ENCODE assay signal across 13 cellular contexts in genomic region chr12:27974735-27975221, GRCh38. TPM values are rescaled to one million over a fixed set of nuclear protein-coding genes. Genes with fewer than 3 reads are reported as not detected.
A peak's percentile ranks its signal among the peaks of the same experiment; 100 is the strongest.
DNase-seq lines count a peak whose midpoint lies in the region; ATAC-seq and TF ChIP-seq lines count a peak whose summit lies in the region.
"Had no signal": no experiment of that assay in that cellular context is flagged by ENCODE, and none has a peak within 500 bp of the region (broad histone marks: within the 10 kb centered on the region; RNA-seq: fewer than 3 reads in every experiment).

No MANE protein-coding gene starts in this region.

- H3K4me1 Mint-ChIP-seq in endothelial cell (ENCODE audit: unreplicated experiment) (peaks cover 23% of the 10 kb centered on the region), nephron progenitor cell (peaks cover 22% of the 10 kb centered on the region), T-cell (peaks cover 2 to 24% (median 20%) of the 10 kb centered on the region in 3 donors)
- H3K4me1 Mint-ChIP-seq in stimulated activated naive B cell treated with anti-CD40 and anti-IgM and Interleukin-4, amounts not matched to agents 10 μg/mL and 1 μg/mL and 100 μg/mL, for 72 hours: peaks cover 13 to 29% of the 10 kb centered on the region in 2 donors

- POLR2A ChIA-PET in A673 (lab: Charles Lee; ENCODE audit: low non-redundant PET): no interaction called here
- POLR2A ChIA-PET in T-cell (lab: Charles Lee): interaction anchor here in 1 of 2 donors (0.5 kb wide), 1 partner anchor 12 kb away, joined by 6 read pairs; no protein-coding TSS in a partner anchor

- H3K9me3 Mint-ChIP-seq in endothelial cell (ENCODE audit: unreplicated experiment): no peaks in the 10 kb centered on the region
- H3K9me3 Mint-ChIP-seq in nephron progenitor cell: no peaks in the 10 kb centered on the region
- no peaks in the 10 kb centered on the region for H3K9me3 Mint-ChIP-seq in stimulated activated naive B cell treated with anti-CD40 and anti-IgM and Interleukin-4, amounts not matched to agents 10 μg/mL and 1 μg/mL and 100 μg/mL, for 72 hours
- no peaks in the 10 kb centered on the region for H3K9me3 Mint-ChIP-seq in T-cell

- DNase-seq in A673 (ENCODE audit: low spot score): no peak
- DNase-seq in HFF-Myc (ENCODE audit: extremely low read depth, low read depth): no peak
- no peak for DNase-seq in endothelial cell (ENCODE audit: low spot score)
- DNase-seq in nephron progenitor cell: no peak
- no peak for DNase-seq in stimulated activated naive B cell treated with anti-CD40 and anti-IgM and Interleukin-4, amounts not matched to agents 10 μg/mL and 1 μg/mL and 100 μg/mL, for 72 hours
- no peak for DNase-seq in T-cell
- no peak for DNase-seq in gastrocnemius medialis
- no peak for DNase-seq in hippocampal formation (lab: John Stamatoyannopoulos, UW)
- DNase-seq: dorsolateral prefrontal cortex; NCI-H2029 treated with DMSO at 0.1 percent for 48 hours; stimulated activated CD4-positive, alpha-beta T cell treated with anti-CD3 and anti-CD28 coated beads, Interleukin-12 subunit alpha, Interleukin-12 subunit beta, amount 100 ng/mL, for 4 hours had no signal

- CTCF ChIA-PET in A673 (lab: Charles Lee) (no interaction called here), T-cell (lab: Charles Lee) (no interaction called here)

- H3K9me3 ChIP-seq in A673 (ENCODE audit: low read depth, low read length, poor library complexity, severe bottlenecking) (no peaks in the 10 kb centered on the region), gastrocnemius medialis (no peaks in the 10 kb centered on the region)

- intact Hi-C loops in A673 (cut with micrococcal nuclease; ENCODE audit: unreplicated experiment): no loop called here
- intact Hi-C loops in gastrocnemius medialis (cut with DNase I; ENCODE audit: low total_unique reads): no loop called here

- BruUV-seq in A673 (replicated peaks; lab: Mats Ljungman, UMichigan): no TSS peak

- no peak for TF ChIP-seq POLR2A in gastrocnemius medialis (IDR thresholded peaks at IDR 0.05)

- H3K36me3 Mint-ChIP-seq in endothelial cell (ENCODE audit: low read depth, unreplicated experiment) (no peaks in the 10 kb centered on the region), nephron progenitor cell (ENCODE audit: low read depth) (no peaks in the 10 kb centered on the region), T-cell (no peaks in the 10 kb centered on the region)
- peaks cover 0 to 2% of the 10 kb centered on the region in 2 donors for H3K36me3 Mint-ChIP-seq in stimulated activated naive B cell treated with anti-CD40 and anti-IgM and Interleukin-4, amounts not matched to agents 10 μg/mL and 1 μg/mL and 100 μg/mL, for 72 hours

- H3K27ac Mint-ChIP-seq in endothelial cell (ENCODE audit: unreplicated experiment) (no peak overlapping the region), nephron progenitor cell (no peak overlapping the region), T-cell (no peak overlapping the region)
- H3K27ac Mint-ChIP-seq in stimulated activated naive B cell treated with anti-CD40 and anti-IgM and Interleukin-4, amounts not matched to agents 10 μg/mL and 1 μg/mL and 100 μg/mL, for 72 hours: no peak overlapping the region

- H3K27ac ChIP-seq in A673 (ENCODE audit: low read depth, low read length, poor library complexity, severe bottlenecking) (no peak overlapping the region), gastrocnemius medialis (no peak overlapping the region)
- H3K27ac ChIP-seq: dorsolateral prefrontal cortex had no signal

- H3K27me3 Mint-ChIP-seq in endothelial cell (ENCODE audit: unreplicated experiment) (peaks cover 11% of the 10 kb centered on the region), nephron progenitor cell (ENCODE audit: low read depth, poor library complexity) (peaks cover 97% of the 10 kb centered on the region), T-cell (peaks cover 60 to 78% of the 10 kb centered on the region in 2 donors)
- peaks cover 70 to 84% of the 10 kb centered on the region in 2 donors for H3K27me3 Mint-ChIP-seq in stimulated activated naive B cell treated with anti-CD40 and anti-IgM and Interleukin-4, amounts not matched to agents 10 μg/mL and 1 μg/mL and 100 μg/mL, for 72 hours

- no peak for TF ChIP-seq CTCF in A673 (conservative IDR thresholded peaks at IDR 0.05; ENCODE audit: low read depth, low read length)
- TF ChIP-seq CTCF in HFF-Myc (IDR thresholded peaks at IDR 0.05; ENCODE audit: low read depth, low read length, missing control alignments): no peak
- no peak for TF ChIP-seq CTCF in endothelial cell (IDR thresholded peaks at IDR 0.05; ENCODE audit: unreplicated experiment)
- TF ChIP-seq CTCF in nephron progenitor cell (IDR thresholded peaks at IDR 0.05): no peak
- no peak for TF ChIP-seq CTCF in gastrocnemius medialis (IDR thresholded peaks at IDR 0.05 in 4 of 5, conservative IDR thresholded peaks at IDR 0.05 in 1 of 5)

- H3K4me1 ChIP-seq in A673 (ENCODE audit: insufficient read depth, low read length, poor library complexity, severe bottlenecking): peaks cover 5% of the 10 kb centered on the region
- H3K4me1 ChIP-seq in gastrocnemius medialis: peaks cover 0 to 13% of the 10 kb centered on the region in 2 donors

- H3K36me3 ChIP-seq in A673 (ENCODE audit: insufficient read depth, low read length, poor library complexity, severe bottlenecking) (no peaks in the 10 kb centered on the region), gastrocnemius medialis (no peaks in the 10 kb centered on the region)

- H3K4me3 Mint-ChIP-seq in endothelial cell (ENCODE audit: unreplicated experiment) (peak overlapping the region; percentile 81), nephron progenitor cell (peak overlapping the region; percentile 67), T-cell (no peak overlapping the region)
- peak overlapping the region in 1 of 2 donors; percentile 32 for H3K4me3 Mint-ChIP-seq in stimulated activated naive B cell treated with anti-CD40 and anti-IgM and Interleukin-4, amounts not matched to agents 10 μg/mL and 1 μg/mL and 100 μg/mL, for 72 hours

- ATAC-seq in stimulated activated naive B cell treated with anti-CD40 and anti-IgM and Interleukin-4, amounts not matched to agents 10 μg/mL and 1 μg/mL and 100 μg/mL, for 72 hours (replicated peaks): no peak
- ATAC-seq in T-cell (replicated peaks in 1 of 4): no peak
- no peak for ATAC-seq in gastrocnemius medialis
- ATAC-seq: Right ventricle myocardium inferior had no signal

- peaks cover 38% of the 10 kb centered on the region for H3K27me3 ChIP-seq in A673 (replicated peaks; ENCODE audit: insufficient read depth, low read depth, low read length, poor library complexity)
- peaks cover 28 to 59% (median 29%) of the 10 kb centered on the region in 3 donors for H3K27me3 ChIP-seq in gastrocnemius medialis

- in situ Hi-C loops in gastrocnemius medialis (cut with MboI; ENCODE audit: low sequenced_read_pairs in 4 of 4): no loop called here

- peak overlapping the region; percentile 36 for H3K4me3 ChIP-seq in A673 (ENCODE audit: low read depth, low read length, poor library complexity, severe bottlenecking)
- peak overlapping the region; percentile 35 for H3K4me3 ChIP-seq in HFF-Myc (replicated peaks; ENCODE audit: low read depth, low read length)
- peak overlapping the region in 2 of 4 donors; percentile 30 to 31 for H3K4me3 ChIP-seq in gastrocnemius medialis

RNA-seq across cellular contexts. Expression of gene PTHLH, which starts 2.2 kb away (rescaled TPM):
- total RNA-seq in A673 (2021) (1.5 and 2.4 TPM in 2 replicates), endothelial cell (ENCODE audit: unreplicated experiment) (4.7 TPM), T-cell (not detected), gastrocnemius medialis (under 1 TPM in 1 of 4 donors, not detected in 3; 0.26 TPM)
- total RNA-seq: liver, Right ventricle myocardium inferior had no signal

Comparison
In these comparisons a context has a peak if more than half of its experiments do, and no peak if none do; other contexts are left out.
1. H3K4me3 Mint-ChIP-seq: peak in endothelial cell (single experiment) and nephron progenitor cell (single experiment); none in T-cell (0 of 3).